ENCODE assay signal across 20 cellular contexts in genomic region chr7:116113310-116113709, GRCh38.
"Had no signal": no experiment of that assay in that cellular context is flagged by ENCODE, and none has a peak within 500 bp of the region (broad histone marks: within the 10 kb centered on the region; RNA-seq: fewer than 3 reads in every experiment).

No MANE protein-coding gene starts in this region.

- DNase-seq: colonic mucosa; effector CD8-positive, alpha-beta T cell; endodermal cell; erythroblast; head of caudate nucleus; naive B cell; pancreas; stimulated activated CD4-positive, alpha-beta T cell treated with anti-CD3 and anti-CD28 coated beads, Interleukin-2, amount 100 ng/mL, for 24 hours; stimulated activated CD4-positive, alpha-beta T cell treated with anti-CD3 and anti-CD28 coated beads, Interleukin-4, amount 100 ng/mL, for 4 hours; transverse colon; upper lobe of right lung; uterus had no signal

- H3K4me3 ChIP-seq: colonic mucosa, lung, pancreas, right atrium auricular region, thoracic aorta, transverse colon, upper lobe of right lung, uterus had no signal

- H3K27me3 ChIP-seq: colonic mucosa, neutrophil, pancreas, right atrium auricular region, transverse colon, upper lobe of right lung, uterus had no signal

- H3K27ac ChIP-seq: colonic mucosa, neutrophil, pancreas, right atrium auricular region, thoracic aorta, transverse colon, upper lobe of right lung, uterus had no signal

- ATAC-seq: left lobe of liver; natural killer cell treated with Interleukin-12 subunit alpha and Interleukin-12 subunit beta and Interleukin-15 and Interleukin-18, amount 100 ng/mL, for 72 hours; pancreas; sciatic nerve; stimulated activated memory B cell treated with anti-CD40 and anti-IgM and Interleukin-4, amounts not matched to agents 10 μg/mL and 1 μg/mL and 100 μg/mL, for 72 hours; upper lobe of right lung had no signal

- H3K36me3 ChIP-seq: colonic mucosa, neutrophil, pancreas, right atrium auricular region, thoracic aorta, transverse colon, upper lobe of right lung, uterus had no signal

- H3K9me3 ChIP-seq: colonic mucosa, neutrophil, pancreas, right atrium auricular region, thoracic aorta, transverse colon, upper lobe of right lung, uterus had no signal

- H3K4me1 ChIP-seq: colonic mucosa, pancreas, right atrium auricular region, transverse colon, upper lobe of right lung, uterus had no signal
